8 cellular contexts compared by ENCODE assay signal in the genomic region with DNA sequence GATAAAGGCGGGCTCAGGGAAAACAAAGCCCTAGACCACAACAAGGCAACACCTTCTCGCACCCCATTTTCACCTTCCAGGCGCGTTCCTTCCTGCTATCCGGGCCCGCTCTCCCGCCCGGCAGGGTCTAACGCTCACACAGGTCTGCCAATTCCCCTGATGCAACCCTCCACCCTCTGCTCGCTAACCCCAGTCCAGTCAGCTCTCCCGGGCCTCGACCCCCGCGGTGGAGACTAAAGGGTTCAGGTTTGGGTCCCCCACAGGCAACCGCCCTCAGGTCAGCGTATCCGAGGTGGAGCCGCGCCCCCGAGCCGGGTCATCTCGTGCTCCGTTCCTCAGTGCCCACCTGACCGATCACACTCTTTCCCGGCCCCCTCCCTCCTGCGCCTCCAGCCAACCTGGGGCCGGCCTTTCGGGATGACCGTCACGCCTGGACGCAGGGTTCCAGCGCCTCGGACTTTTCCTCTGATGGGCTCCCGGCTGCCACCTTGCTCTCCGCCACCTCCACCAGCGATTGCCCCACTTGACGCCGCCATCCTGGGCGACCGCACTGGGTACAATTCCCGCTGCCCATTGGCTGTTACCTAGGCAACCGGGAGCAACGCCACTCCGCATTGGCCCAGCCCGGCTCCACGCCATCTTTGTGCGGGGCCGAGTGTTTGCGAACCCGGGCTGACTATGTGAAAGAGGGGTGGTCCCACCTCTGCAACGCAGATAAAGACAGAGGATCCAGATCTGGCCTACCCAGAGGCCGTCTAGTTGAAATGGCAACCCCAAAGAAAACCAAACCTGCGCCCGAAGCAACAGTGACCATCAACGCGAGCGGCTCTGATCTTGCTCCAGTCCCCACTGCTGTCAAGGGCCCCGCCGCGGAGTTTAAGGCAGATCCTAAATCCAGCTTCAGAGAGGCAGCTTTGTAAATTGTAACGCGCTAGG. TPM values are rescaled to one million over a fixed set of nuclear protein-coding genes. Genes with fewer than 3 reads are reported as not detected.
DNase-seq lines count a peak whose midpoint lies in the region; ATAC-seq, FAIRE-seq and TF ChIP-seq lines count a peak whose summit lies in the region.

A gene (minus strand): TSS at position 552 of the 936 bp plus-strand sequence. CDS start 13,847 bp downstream, outside the sequence.

- no peak for TF ChIP-seq CTCF in D721Med (IDR thresholded peaks at IDR 0.05; ENCODE audit: insufficient read depth, missing control alignments)
- TF ChIP-seq CTCF in esophagus muscularis mucosa (IDR thresholded peaks at IDR 0.05): no peak

- H3K4me3 ChIP-seq in HUES64 (ENCODE audit: low read length): peak within 1 kb of the TSS; percentile 94
- H3K4me3 ChIP-seq in esophagus muscularis mucosa: peak within 1 kb of the TSS; percentile 76 to 81 (median 78)
- H3K4me3 ChIP-seq in muscle layer of colon (ENCODE audit: low read depth in 1 of 2, low read length in 2 of 2): peak within 1 kb of the TSS; percentile 18 to 94

- no peaks in the 10 kb centered on the region for H3K27me3 ChIP-seq in HUES64 (ENCODE audit: insufficient read depth, low read length)
- no peaks in the 10 kb centered on the region for H3K27me3 ChIP-seq in esophagus muscularis mucosa
- H3K27me3 ChIP-seq in muscle layer of colon (ENCODE audit: control insufficient read depth in 1 of 2, insufficient read depth in 2 of 2, low read length in 2 of 2): no peaks in the 10 kb centered on the region

- FAIRE-seq in D721Med (lab: Jason Lieb, UNC): no peak

- H3K4me3 Mint-ChIP-seq in activated T-cell treated with anti-CD3 and anti-CD28 coated beads, Interleukin-2, amount 50 U/mL, for 72 hours: peak within 1 kb of the TSS; percentile 93 to 98

- H3K9me3 ChIP-seq in HUES64 (ENCODE audit: insufficient read depth, low read depth, low read length) (no peaks in the 10 kb centered on the region), esophagus muscularis mucosa (no peaks in the 10 kb centered on the region), muscle layer of colon (ENCODE audit: low read length) (no peaks in the 10 kb centered on the region)

- no peaks in the 10 kb centered on the region for H3K4me1 ChIP-seq in HUES64 (ENCODE audit: insufficient read depth, low read length)
- H3K4me1 ChIP-seq in esophagus muscularis mucosa: peaks cover 9 to 18% (median 12%) of the 10 kb centered on the region in 4 donors
- peaks cover 5% of the 10 kb centered on the region for H3K4me1 ChIP-seq in muscle layer of colon (ENCODE audit: insufficient read depth, low read length)

- no peaks in the 10 kb centered on the region for H3K9me3 Mint-ChIP-seq in activated T-cell treated with anti-CD3 and anti-CD28 coated beads, Interleukin-2, amount 50 U/mL, for 72 hours

- peak within 1 kb of the TSS; percentile 83 for H3K27ac Mint-ChIP-seq in activated T-cell treated with anti-CD3 and anti-CD28 coated beads, Interleukin-2, amount 50 U/mL, for 72 hours

- peaks cover 2% of the 10 kb centered on the region in 2 donors for H3K36me3 Mint-ChIP-seq in activated T-cell treated with anti-CD3 and anti-CD28 coated beads, Interleukin-2, amount 50 U/mL, for 72 hours (ENCODE audit: insufficient read depth in 2 of 2)

- peaks cover 21% of the 10 kb centered on the region for H3K4me1 Mint-ChIP-seq in activated T-cell treated with anti-CD3 and anti-CD28 coated beads, Interleukin-2, amount 50 U/mL, for 72 hours (ENCODE audit: low read depth)

- no peak for TF ChIP-seq EP300 in esophagus muscularis mucosa (IDR thresholded peaks at IDR 0.05)

- H3K9ac ChIP-seq in HUES64 (ENCODE audit: low read depth, low read length) (peak within 1 kb of the TSS; percentile 73), muscle layer of colon (ENCODE audit: low read length) (peak within 1 kb of the TSS; percentile 71)

- H3K27ac ChIP-seq in HUES64 (ENCODE audit: low read depth, low read length): peak within 1 kb of the TSS; percentile 27
- H3K27ac ChIP-seq in esophagus muscularis mucosa (replicated peaks in 1 of 4): peak within 1 kb of the TSS; percentile 44 to 78 (median 72)
- peak within 1 kb of the TSS; percentile 4 for H3K27ac ChIP-seq in muscle layer of colon (ENCODE audit: low read depth, low read length)

- WGBS in HUES64: 7% methylated on average over 62 of the region's 62 CpGs
- 6% methylated on average over 38 of the region's 62 CpGs for WGBS in esophagus muscularis mucosa

- no peaks in the 10 kb centered on the region for H3K36me3 ChIP-seq in HUES64 (ENCODE audit: insufficient read depth, low read length)
- no peaks in the 10 kb centered on the region for H3K36me3 ChIP-seq in esophagus muscularis mucosa
- no peaks in the 10 kb centered on the region for H3K36me3 ChIP-seq in muscle layer of colon (ENCODE audit: insufficient read depth, low read length)

- DNase-seq in D721Med (ENCODE audit: insufficient read length, low spot score): peak; percentile 58
- peak; percentile 97 for DNase-seq in OCI-M1 (lab: John Stamatoyannopoulos, UW)
- DNase-seq in activated T-cell treated with anti-CD3 and anti-CD28 coated beads, Interleukin-2, amount 50 U/mL, for 72 hours: peak; percentile 93 to 95
- DNase-seq in esophagus muscularis mucosa (ENCODE audit: extremely low spot score): peak; percentile 97
- peak; percentile 92 for DNase-seq in stimulated activated CD8-positive, alpha-beta memory T cell treated with anti-CD3 and anti-CD28 coated beads, Interleukin-4, amount 100 ng/mL, for 48 hours

- intact Hi-C loops in esophagus muscularis mucosa (cut with DNase I): no loop called here

- ATAC-seq in GM21515 (IDR thresholded peaks at IDR 0.05; ENCODE audit: unreplicated experiment): peak; percentile 98
- peak; percentile 99 for ATAC-seq in activated T-cell treated with anti-CD3 and anti-CD28 coated beads, Interleukin-2, amount 50 U/mL, for 72 hours (replicated peaks in 1 of 2)

- H3K27me3 Mint-ChIP-seq in activated T-cell treated with anti-CD3 and anti-CD28 coated beads, Interleukin-2, amount 50 U/mL, for 72 hours (ENCODE audit: low read depth): no peaks in the 10 kb centered on the region

- TF ChIP-seq POLR2A in esophagus muscularis mucosa (IDR thresholded peaks at IDR 0.05; ENCODE audit: low read depth): no peak

RNA-seq across cellular contexts. Expression of the gene that starts here (rescaled TPM):
- polyA plus RNA-seq in HUES64 (2013, experiment 1 of 2): 8.8 TPM
- 16.0 TPM for polyA plus RNA-seq in HUES64 (2013, experiment 2 of 2)
- 1 to 10 TPM; 4.4 to 7.6 TPM for total RNA-seq in activated T-cell treated with anti-CD3 and anti-CD28 coated beads, Interleukin-2, amount 50 U/mL, for 72 hours
- 10 to 100 TPM in 1 of 4 donors, 1 to 10 TPM in 3; 2.1 to 11.5 (median 4.5) TPM for total RNA-seq in esophagus muscularis mucosa

Comparison
In these comparisons a context has a peak if more than half of its experiments do, and no peak if none do; other contexts are left out.
1. Peak in every context shown above with its lines: DNase-seq, ATAC-seq, H3K4me3 ChIP-seq and H3K27ac ChIP-seq.
2. H3K27ac ChIP-seq: peak in every context shown above with its lines; median percentile 72 in esophagus muscularis mucosa; 27 in HUES64; 4 in muscle layer of colon.